1 cellular context compared by ENCODE assay signal in the genomic region with DNA sequence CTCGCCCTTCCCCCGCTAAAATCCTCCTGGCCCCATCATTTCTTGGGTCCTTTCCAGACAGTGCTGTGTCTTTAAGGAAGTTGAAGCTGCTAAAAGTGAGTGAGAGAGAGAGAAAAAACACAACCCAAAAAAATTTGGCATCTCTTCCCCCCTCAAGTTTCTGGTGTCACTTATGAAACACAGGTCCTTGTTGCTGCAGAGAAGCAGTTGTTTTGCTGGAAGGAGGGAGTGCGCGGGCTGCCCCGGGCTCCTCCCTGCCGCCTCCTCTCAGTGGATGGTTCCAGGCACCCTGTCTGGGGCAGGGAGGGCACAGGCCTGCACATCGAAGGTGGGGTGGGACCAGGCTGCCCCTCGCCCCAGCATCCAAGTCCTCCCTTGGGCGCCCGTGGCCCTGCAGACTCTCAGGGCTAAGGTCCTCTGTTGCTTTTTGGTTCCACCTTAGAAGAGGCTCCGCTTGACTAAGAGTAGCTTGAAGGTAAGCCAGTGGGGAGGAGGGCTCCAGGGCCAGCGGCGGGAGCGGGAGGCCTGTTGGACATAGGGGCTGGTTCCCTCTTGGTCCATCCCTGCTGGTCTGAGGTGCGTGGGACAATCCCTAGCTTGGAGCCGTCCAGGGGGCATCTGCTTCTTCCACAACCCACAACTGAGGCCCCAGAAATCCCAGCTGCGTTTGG.
TF ChIP-seq lines count a peak whose summit lies in the region.

A gene with protein sequence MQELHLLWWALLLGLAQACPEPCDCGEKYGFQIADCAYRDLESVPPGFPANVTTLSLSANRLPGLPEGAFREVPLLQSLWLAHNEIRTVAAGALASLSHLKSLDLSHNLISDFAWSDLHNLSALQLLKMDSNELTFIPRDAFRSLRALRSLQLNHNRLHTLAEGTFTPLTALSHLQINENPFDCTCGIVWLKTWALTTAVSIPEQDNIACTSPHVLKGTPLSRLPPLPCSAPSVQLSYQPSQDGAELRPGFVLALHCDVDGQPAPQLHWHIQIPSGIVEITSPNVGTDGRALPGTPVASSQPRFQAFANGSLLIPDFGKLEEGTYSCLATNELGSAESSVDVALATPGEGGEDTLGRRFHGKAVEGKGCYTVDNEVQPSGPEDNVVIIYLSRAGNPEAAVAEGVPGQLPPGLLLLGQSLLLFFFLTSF (plus strand): TSS at position 166 of the 671 bp plus-strand sequence. CDS start 1,149 bp downstream, outside the sequence.

TF ChIP-seq in IMR-90, 13 proteins besides CTCF, POLR2A, EP300 and RAD21 (continued from another document):
- TF ChIP-seq MAFK (IDR thresholded peaks at IDR 0.05; ENCODE audit: low read depth, low read length), result no peak
- TF ChIP-seq CHD1 (IDR thresholded peaks at IDR 0.05; ENCODE audit: low read depth, low read length), result no peak
- TF ChIP-seq SMC3 (IDR thresholded peaks at IDR 0.05; ENCODE audit: low read depth, low read length), result no peak
- TF ChIP-seq RCOR1 (IDR thresholded peaks at IDR 0.05; ENCODE audit: insufficient replicate concordance, low read length), result no peak
- TF ChIP-seq, protein P1, sequence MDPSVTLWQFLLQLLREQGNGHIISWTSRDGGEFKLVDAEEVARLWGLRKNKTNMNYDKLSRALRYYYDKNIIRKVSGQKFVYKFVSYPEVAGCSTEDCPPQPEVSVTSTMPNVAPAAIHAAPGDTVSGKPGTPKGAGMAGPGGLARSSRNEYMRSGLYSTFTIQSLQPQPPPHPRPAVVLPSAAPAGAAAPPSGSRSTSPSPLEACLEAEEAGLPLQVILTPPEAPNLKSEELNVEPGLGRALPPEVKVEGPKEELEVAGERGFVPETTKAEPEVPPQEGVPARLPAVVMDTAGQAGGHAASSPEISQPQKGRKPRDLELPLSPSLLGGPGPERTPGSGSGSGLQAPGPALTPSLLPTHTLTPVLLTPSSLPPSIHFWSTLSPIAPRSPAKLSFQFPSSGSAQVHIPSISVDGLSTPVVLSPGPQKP (IDR thresholded peaks at IDR 0.05; ENCODE audit: borderline replicate concordance, low read depth, low read length), result no peak
- no peak for TF ChIP-seq CEBPB (IDR thresholded peaks at IDR 0.05; ENCODE audit: low read depth, low read length)
- TF ChIP-seq NFE2L2 (IDR thresholded peaks at IDR 0.05; ENCODE audit: low read depth, low read length), result no peak
- no peak for TF ChIP-seq MXI1 (IDR thresholded peaks at IDR 0.05; ENCODE audit: borderline replicate concordance, low read depth, low read length)
- no peak for TF ChIP-seq USF2 (IDR thresholded peaks at IDR 0.05; ENCODE audit: low read depth, low read length)
- TF ChIP-seq FOS (IDR thresholded peaks at IDR 0.05; ENCODE audit: low read depth, low read length), result no peak
- no peak for TF ChIP-seq RFX5 (IDR thresholded peaks at IDR 0.05; ENCODE audit: low read depth, low read length)
